Comparison of ENCODE assay signal across 1 cellular context in genomic region chr1:165207774-165208359, GRCh38.
TF ChIP-seq lines count a peak whose summit lies in the region.

No MANE protein-coding gene starts in this region.

TF ChIP-seq in GM23338, 12 proteins besides CTCF, POLR2A, EP300 and RAD21 (continued from another document):
- TF ChIP-seq ZNF462 (CRISPR knock-in tag; IDR thresholded peaks at IDR 0.05) (no peak), ZNF331 (CRISPR knock-in tag; IDR thresholded peaks at IDR 0.05; ENCODE audit: low read depth) (no peak)
